32 cellular contexts compared by ENCODE assay signal in the genomic region with DNA sequence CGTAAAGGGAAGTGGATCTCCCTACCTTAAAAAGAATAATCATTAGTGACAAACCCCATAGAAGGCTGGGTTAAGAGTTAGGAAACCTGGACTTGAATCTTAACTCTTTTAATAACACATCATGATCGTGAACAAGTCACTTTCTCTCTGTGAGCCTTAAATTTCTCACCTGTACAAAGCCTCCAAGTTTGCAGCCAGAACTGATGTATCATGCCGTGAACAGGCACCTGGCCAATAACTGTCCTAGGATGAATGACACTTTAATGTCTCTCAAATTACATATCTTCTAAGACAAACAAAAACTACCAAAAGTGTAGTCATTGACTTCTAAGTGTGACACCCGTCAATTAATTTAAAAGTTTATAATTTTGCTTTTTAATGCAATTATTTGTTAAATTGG. TPM values are rescaled to one million over a fixed set of nuclear protein-coding genes. Genes with fewer than 3 reads are reported as not detected.
"Had no signal": no experiment of that assay in that cellular context is flagged by ENCODE, and none has a peak within 500 bp of the region (broad histone marks: within the 10 kb centered on the region; RNA-seq: fewer than 3 reads in every experiment).

No MANE protein-coding gene starts in this region.

- H3K4me3 Mint-ChIP-seq: activated B cell treated with CpG ODN at 0.5 μM for 24 hours; activated CD8-positive, alpha-beta memory T cell treated with anti-CD3 and anti-CD28 coated beads, Interleukin-2, amount 10 ng/mL, durations not matched to agents 7 days and 5 days; activated CD8-positive, alpha-beta T cell treated with anti-CD3 and anti-CD28 coated beads, Interleukin-2, amount 10 ng/mL, durations not matched to agents 7 days and 5 days; activated T-cell treated with anti-CD3 and anti-CD28 coated beads, Interleukin-2, amount 50 U/mL, for 72 hours; central memory CD8-positive, alpha-beta T cell; dendritic cell treated with granulocyte-macrophage colony-stimulating factor and Interleukin-4, amounts not matched to agents 40 ng/mL and 50 ng/mL, for 4 days; memory B cell; naive thymus-derived CD8-positive, alpha-beta T cell; neural crest cell; stimulated activated memory B cell treated with anti-CD40 and anti-IgM and Interleukin-4, amounts not matched to agents 10 μg/mL and 1 μg/mL and 100 μg/mL, for 72 hours; stimulated activated naive CD8-positive, alpha-beta T cell treated with anti-CD3 and anti-CD28 coated beads, Interleukin-15, amount 100 ng/mL, for 72 hours; T-helper 2 cell treated with Interferon-gamma antibody and Interleukin-4, amounts not matched to agents 5 μg/mL and 100 μg/mL, for 36 hours had no signal

- H3K27me3 ChIP-seq: sigmoid colon, thyroid gland, upper lobe of right lung had no signal

- H3K4me1 Mint-ChIP-seq: activated B cell treated with CpG ODN at 0.5 μM for 24 hours; activated CD8-positive, alpha-beta memory T cell treated with anti-CD3 and anti-CD28 coated beads, Interleukin-2, amount 10 ng/mL, durations not matched to agents 7 days and 5 days; central memory CD8-positive, alpha-beta T cell; memory B cell; naive thymus-derived CD8-positive, alpha-beta T cell; neural crest cell; stimulated activated memory B cell treated with anti-CD40 and anti-IgM and Interleukin-4, amounts not matched to agents 10 μg/mL and 1 μg/mL and 100 μg/mL, for 72 hours; stimulated activated naive CD8-positive, alpha-beta T cell treated with anti-CD3 and anti-CD28 coated beads, Interleukin-15, amount 100 ng/mL, for 72 hours had no signal

- H3K27ac Mint-ChIP-seq: activated B cell treated with CpG ODN at 0.5 μM for 24 hours; activated CD8-positive, alpha-beta memory T cell treated with anti-CD3 and anti-CD28 coated beads, Interleukin-2, amount 10 ng/mL, durations not matched to agents 7 days and 5 days; activated CD8-positive, alpha-beta T cell treated with anti-CD3 and anti-CD28 coated beads, Interleukin-2, amount 10 ng/mL, durations not matched to agents 7 days and 5 days; activated naive CD4-positive, alpha-beta T cell treated with anti-CD3 and anti-CD28 coated beads, Interleukin-2, amount 50 U/mL, for 72 hours; activated T-cell treated with anti-CD3 and anti-CD28 coated beads, Interleukin-2, amount 50 U/mL, for 72 hours; dendritic cell treated with granulocyte-macrophage colony-stimulating factor and Interleukin-4, amounts not matched to agents 40 ng/mL and 50 ng/mL, for 4 days; memory B cell; naive thymus-derived CD8-positive, alpha-beta T cell; stimulated activated memory B cell treated with anti-CD40 and anti-IgM and Interleukin-4, amounts not matched to agents 10 μg/mL and 1 μg/mL and 100 μg/mL, for 72 hours; stimulated activated naive CD8-positive, alpha-beta T cell treated with anti-CD3 and anti-CD28 coated beads, Interleukin-15, amount 100 ng/mL, for 72 hours; T-helper 2 cell treated with Interferon-gamma antibody and Interleukin-4, amounts not matched to agents 5 μg/mL and 100 μg/mL, for 36 hours had no signal

- H3K36me3 ChIP-seq: heart left ventricle, sigmoid colon, thyroid gland, upper lobe of right lung had no signal

- H3K27ac ChIP-seq: heart left ventricle, parathyroid adenoma, psoas muscle, sigmoid colon, thyroid gland, upper lobe of right lung had no signal

- ATAC-seq: activated CD8-positive, alpha-beta memory T cell treated with anti-CD3 and anti-CD28 coated beads, Interleukin-2, amount 10 ng/mL, durations not matched to agents 7 days and 5 days; activated CD8-positive, alpha-beta T cell treated with anti-CD3 and anti-CD28 coated beads, Interleukin-2, amount 10 ng/mL, durations not matched to agents 7 days and 5 days; activated naive CD4-positive, alpha-beta T cell treated with anti-CD3 and anti-CD28 coated beads, Interleukin-2, amount 50 U/mL, for 72 hours; activated T-cell treated with anti-CD3 and anti-CD28 coated beads, Interleukin-2, amount 50 U/mL, for 72 hours; heart left ventricle; naive thymus-derived CD8-positive, alpha-beta T cell; psoas muscle; stimulated activated memory B cell treated with anti-CD40 and anti-IgM and Interleukin-4, amounts not matched to agents 10 μg/mL and 1 μg/mL and 100 μg/mL, for 72 hours; stimulated activated naive CD8-positive, alpha-beta T cell treated with anti-CD3 and anti-CD28 coated beads, Interleukin-15, amount 100 ng/mL, for 72 hours; upper lobe of right lung had no signal

- H3K36me3 Mint-ChIP-seq: activated CD8-positive, alpha-beta memory T cell treated with anti-CD3 and anti-CD28 coated beads, Interleukin-2, amount 10 ng/mL, durations not matched to agents 7 days and 5 days; activated naive CD4-positive, alpha-beta T cell treated with anti-CD3 and anti-CD28 coated beads, Interleukin-2, amount 50 U/mL, for 72 hours; naive thymus-derived CD8-positive, alpha-beta T cell; stimulated activated memory B cell treated with anti-CD40 and anti-IgM and Interleukin-4, amounts not matched to agents 10 μg/mL and 1 μg/mL and 100 μg/mL, for 72 hours had no signal

- H3K9me3 ChIP-seq: heart left ventricle, psoas muscle, sigmoid colon, thyroid gland, upper lobe of right lung had no signal

- H3K9me3 Mint-ChIP-seq: activated B cell treated with CpG ODN at 0.5 μM for 24 hours; activated naive CD4-positive, alpha-beta T cell treated with anti-CD3 and anti-CD28 coated beads, Interleukin-2, amount 50 U/mL, for 72 hours; activated T-cell treated with anti-CD3 and anti-CD28 coated beads, Interleukin-2, amount 50 U/mL, for 72 hours; central memory CD8-positive, alpha-beta T cell; dendritic cell treated with granulocyte-macrophage colony-stimulating factor and Interleukin-4, amounts not matched to agents 40 ng/mL and 50 ng/mL, for 4 days; memory B cell; stimulated activated memory B cell treated with anti-CD40 and anti-IgM and Interleukin-4, amounts not matched to agents 10 μg/mL and 1 μg/mL and 100 μg/mL, for 72 hours; stimulated activated naive CD8-positive, alpha-beta T cell treated with anti-CD3 and anti-CD28 coated beads, Interleukin-15, amount 100 ng/mL, for 72 hours; T-helper 2 cell treated with Interferon-gamma antibody and Interleukin-4, amounts not matched to agents 5 μg/mL and 100 μg/mL, for 36 hours had no signal

- DNase-seq: activated B cell treated with CpG ODN at 0.5 μM for 24 hours; activated CD8-positive, alpha-beta memory T cell treated with anti-CD3 and anti-CD28 coated beads, Interleukin-2, amount 10 ng/mL, durations not matched to agents 7 days and 5 days; activated CD8-positive, alpha-beta T cell treated with anti-CD3 and anti-CD28 coated beads, Interleukin-2, amount 10 ng/mL, durations not matched to agents 7 days and 5 days; activated naive CD4-positive, alpha-beta T cell; activated T-cell treated with anti-CD3 and anti-CD28 coated beads for 4 hours; activated T-cell treated with anti-CD3 and anti-CD28 coated beads, Interleukin-2, amount 50 U/mL, for 72 hours; heart left ventricle; midbrain; naive thymus-derived CD8-positive, alpha-beta T cell; nucleus accumbens; psoas muscle; sigmoid colon; small intestine; stimulated activated CD4-positive, alpha-beta T cell treated with anti-CD3 and anti-CD28 coated beads, Interleukin-4, amount 100 ng/mL, for 4 hours; stimulated activated CD8-positive, alpha-beta memory T cell treated with anti-CD3 and anti-CD28 coated beads, Interleukin-4, amount 100 ng/mL, for 48 hours; stimulated activated naive CD8-positive, alpha-beta T cell treated with anti-CD3 and anti-CD28 coated beads, Interleukin-15, amount 100 ng/mL, for 72 hours; substantia nigra; thyroid gland; upper lobe of right lung had no signal

- H3K4me1 ChIP-seq: heart left ventricle, parathyroid adenoma, psoas muscle, sigmoid colon, thyroid gland, upper lobe of right lung had no signal

- H3K4me3 ChIP-seq: heart left ventricle, psoas muscle, sigmoid colon, thyroid gland, upper lobe of right lung had no signal

RNA-seq across cellular contexts. Expression of gene UPK1B, which starts 3.9 kb away (rescaled TPM):
- total RNA-seq: activated B cell treated with CpG ODN at 0.5 μM for 24 hours; activated CD8-positive, alpha-beta memory T cell treated with anti-CD3 and anti-CD28 coated beads, Interleukin-2, amount 10 ng/mL, durations not matched to agents 7 days and 5 days; activated CD8-positive, alpha-beta T cell treated with anti-CD3 and anti-CD28 coated beads, Interleukin-2, amount 10 ng/mL, durations not matched to agents 7 days and 5 days; activated T-cell treated with anti-CD3 and anti-CD28 coated beads, Interleukin-2, amount 50 U/mL, for 72 hours; fibroblast of lung; naive thymus-derived CD8-positive, alpha-beta T cell; neural crest cell; psoas muscle; sigmoid colon; thyroid gland had no signal
- polyA plus RNA-seq: fibroblast of lung; heart left ventricle; naive thymus-derived CD8-positive, alpha-beta T cell; sigmoid colon; small intestine had no signal

RNA-seq across cellular contexts. Expression of gene TEX55, which starts 31.4 kb away (rescaled TPM):
- total RNA-seq: activated B cell treated with CpG ODN at 0.5 μM for 24 hours; activated CD8-positive, alpha-beta memory T cell treated with anti-CD3 and anti-CD28 coated beads, Interleukin-2, amount 10 ng/mL, durations not matched to agents 7 days and 5 days; activated CD8-positive, alpha-beta T cell treated with anti-CD3 and anti-CD28 coated beads, Interleukin-2, amount 10 ng/mL, durations not matched to agents 7 days and 5 days; activated naive CD4-positive, alpha-beta T cell treated with anti-CD3 and anti-CD28 coated beads, Interleukin-2, amount 50 U/mL, for 72 hours; activated T-cell treated with anti-CD3 and anti-CD28 coated beads, Interleukin-2, amount 50 U/mL, for 72 hours; bronchial epithelial cell; fibroblast of lung; fibroblast of villous mesenchyme; heart left ventricle; kidney epithelial cell; lower leg skin; naive thymus-derived CD8-positive, alpha-beta T cell; neural crest cell; psoas muscle; sigmoid colon; upper lobe of right lung had no signal
- polyA plus RNA-seq: fibroblast of lung; heart left ventricle; naive thymus-derived CD8-positive, alpha-beta T cell; sigmoid colon; small intestine had no signal
